ENCODE assay signal across 1 cellular context in the genomic region with DNA sequence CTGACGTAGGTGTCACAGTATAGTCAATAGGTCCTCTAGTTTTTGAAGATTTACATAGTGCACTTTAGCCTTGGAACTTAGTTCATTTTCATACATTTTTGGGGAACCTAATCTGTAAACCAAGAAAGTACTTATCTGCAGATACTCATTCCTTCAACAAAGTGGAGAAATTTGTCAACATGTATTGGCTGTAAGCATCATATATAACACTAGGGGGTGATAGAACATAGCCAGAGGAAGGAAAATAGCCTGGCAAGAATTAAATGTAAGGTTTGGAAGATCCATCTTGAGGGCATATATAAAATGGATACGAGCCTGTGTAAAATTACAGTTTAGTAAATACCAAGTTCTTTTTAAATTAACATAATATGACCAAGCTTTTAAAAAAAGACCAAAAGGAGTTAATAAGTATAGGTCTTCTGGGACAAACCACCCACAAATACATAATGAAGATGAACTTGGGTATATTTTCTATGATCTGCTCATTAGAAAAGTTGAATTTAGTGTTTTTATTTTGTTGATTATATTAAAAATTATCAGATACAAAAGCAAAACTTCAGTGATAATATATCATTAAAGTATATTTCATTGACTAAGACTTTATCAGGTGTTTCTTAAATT.
TF ChIP-seq lines count a peak whose summit lies in the region.

No MANE protein-coding gene starts in this region.

TF ChIP-seq in HepG2, 621 proteins besides CTCF, POLR2A, EP300 and RAD21 (continued from another document):
- TF ChIP-seq, protein P1, sequence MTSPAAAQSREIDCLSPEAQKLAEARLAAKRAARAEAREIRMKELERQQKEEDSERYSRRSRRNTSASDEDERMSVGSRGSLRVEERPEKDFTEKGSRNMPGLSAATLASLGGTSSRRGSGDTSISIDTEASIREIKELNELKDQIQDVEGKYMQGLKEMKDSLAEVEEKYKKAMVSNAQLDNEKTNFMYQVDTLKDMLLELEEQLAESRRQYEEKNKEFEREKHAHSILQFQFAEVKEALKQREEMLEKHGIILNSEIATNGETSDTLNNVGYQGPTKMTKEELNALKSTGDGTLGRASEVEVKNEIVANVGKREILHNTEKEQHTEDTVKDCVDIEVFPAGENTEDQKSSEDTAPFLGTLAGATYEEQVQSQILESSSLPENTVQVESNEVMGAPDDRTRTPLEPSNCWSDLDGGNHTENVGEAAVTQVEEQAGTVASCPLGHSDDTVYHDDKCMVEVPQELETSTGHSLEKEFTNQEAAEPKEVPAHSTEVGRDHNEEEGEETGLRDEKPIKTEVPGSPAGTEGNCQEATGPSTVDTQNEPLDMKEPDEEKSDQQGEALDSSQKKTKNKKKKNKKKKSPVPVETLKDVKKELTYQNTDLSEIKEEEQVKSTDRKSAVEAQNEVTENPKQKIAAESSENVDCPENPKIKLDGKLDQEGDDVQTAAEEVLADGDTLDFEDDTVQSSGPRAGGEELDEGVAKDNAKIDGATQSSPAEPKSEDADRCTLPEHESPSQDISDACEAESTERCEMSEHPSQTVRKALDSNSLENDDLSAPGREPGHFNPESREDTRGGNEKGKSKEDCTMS (CRISPR knock-in tag; conservative IDR thresholded peaks at IDR 0.05): no peak
- 0 out of 2 replicates have a peak, but pooled peaks have one; percentile 43 for TF ChIP-seq ZNF24 (IDR thresholded peaks at IDR 0.05)
- TF ChIP-seq FOXA3 (CRISPR knock-in tag; IDR thresholded peaks at IDR 0.05): peak; percentile 80
- peak; percentile 97 for TF ChIP-seq SMC3 (IDR thresholded peaks at IDR 0.05; ENCODE audit: low read length)
- TF ChIP-seq, protein P2, sequence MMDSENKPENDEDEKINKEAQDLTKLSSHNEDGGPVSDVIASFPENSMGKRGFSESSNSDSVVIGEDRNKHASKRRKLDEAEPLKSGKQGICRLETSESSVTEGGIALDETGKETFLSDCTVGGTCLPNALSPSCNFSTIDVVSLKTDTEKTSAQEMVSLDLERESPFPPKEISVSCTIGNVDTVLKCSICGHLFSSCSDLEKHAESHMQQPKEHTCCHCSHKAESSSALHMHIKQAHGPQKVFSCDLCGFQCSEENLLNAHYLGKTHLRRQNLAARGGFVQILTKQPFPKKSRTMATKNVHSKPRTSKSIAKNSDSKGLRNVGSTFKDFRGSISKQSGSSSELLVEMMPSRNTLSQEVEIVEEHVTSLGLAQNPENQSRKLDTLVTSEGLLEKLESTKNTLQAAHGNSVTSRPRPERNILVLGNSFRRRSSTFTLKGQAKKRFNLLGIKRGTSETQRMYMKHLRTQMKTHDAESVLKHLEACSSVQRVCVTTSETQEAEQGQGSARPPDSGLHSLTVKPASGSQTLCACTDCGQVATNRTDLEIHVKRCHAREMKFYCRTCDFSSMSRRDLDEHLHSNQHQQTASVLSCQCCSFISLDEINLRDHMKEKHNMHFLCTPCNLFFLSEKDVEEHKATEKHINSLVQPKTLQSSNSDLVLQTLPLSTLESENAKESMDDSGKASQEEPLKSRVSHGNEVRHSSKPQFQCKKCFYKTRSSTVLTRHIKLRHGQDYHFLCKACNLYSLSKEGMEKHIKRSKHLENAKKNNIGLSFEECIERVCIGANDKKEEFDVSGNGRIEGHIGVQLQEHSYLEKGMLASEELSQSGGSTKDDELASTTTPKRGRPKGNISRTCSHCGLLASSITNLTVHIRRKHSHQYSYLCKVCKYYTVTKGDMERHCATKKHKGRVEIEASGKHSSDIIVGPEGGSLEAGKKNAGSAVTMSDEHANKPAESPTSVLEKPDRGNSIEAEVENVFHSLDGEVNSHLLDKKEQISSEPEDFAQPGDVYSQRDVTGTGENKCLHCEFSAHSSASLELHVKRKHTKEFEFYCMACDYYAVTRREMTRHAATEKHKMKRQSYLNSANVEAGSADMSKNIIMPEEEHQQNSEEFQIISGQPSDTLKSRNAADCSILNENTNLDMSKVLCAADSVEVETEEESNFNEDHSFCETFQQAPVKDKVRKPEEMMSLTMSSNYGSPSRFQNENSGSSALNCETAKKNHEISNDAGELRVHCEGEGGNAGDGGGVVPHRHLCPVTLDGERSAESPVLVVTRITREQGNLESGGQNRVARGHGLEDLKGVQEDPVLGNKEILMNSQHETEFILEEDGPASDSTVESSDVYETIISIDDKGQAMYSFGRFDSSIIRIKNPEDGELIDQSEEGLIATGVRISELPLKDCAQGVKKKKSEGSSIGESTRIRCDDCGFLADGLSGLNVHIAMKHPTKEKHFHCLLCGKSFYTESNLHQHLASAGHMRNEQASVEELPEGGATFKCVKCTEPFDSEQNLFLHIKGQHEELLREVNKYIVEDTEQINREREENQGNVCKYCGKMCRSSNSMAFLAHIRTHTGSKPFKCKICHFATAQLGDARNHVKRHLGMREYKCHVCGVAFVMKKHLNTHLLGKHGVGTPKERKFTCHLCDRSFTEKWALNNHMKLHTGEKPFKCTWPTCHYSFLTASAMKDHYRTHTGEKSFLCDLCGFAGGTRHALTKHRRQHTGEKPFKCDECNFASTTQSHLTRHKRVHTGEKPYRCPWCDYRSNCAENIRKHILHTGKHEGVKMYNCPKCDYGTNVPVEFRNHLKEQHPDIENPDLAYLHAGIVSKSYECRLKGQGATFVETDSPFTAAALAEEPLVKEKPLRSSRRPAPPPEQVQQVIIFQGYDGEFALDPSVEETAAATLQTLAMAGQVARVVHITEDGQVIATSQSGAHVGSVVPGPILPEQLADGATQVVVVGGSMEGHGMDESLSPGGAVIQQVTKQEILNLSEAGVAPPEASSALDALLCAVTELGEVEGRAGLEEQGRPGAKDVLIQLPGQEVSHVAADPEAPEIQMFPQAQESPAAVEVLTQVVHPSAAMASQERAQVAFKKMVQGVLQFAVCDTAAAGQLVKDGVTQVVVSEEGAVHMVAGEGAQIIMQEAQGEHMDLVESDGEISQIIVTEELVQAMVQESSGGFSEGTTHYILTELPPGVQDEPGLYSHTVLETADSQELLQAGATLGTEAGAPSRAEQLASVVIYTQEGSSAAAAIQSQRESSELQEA (CRISPR knock-in tag; IDR thresholded peaks at IDR 0.05; ENCODE audit: not compliant biosample characterization): no peak
- TF ChIP-seq TBX2 (CRISPR knock-in tag; IDR thresholded peaks at IDR 0.05; ENCODE audit: borderline replicate concordance): no peak
- TF ChIP-seq FOXA1 (IDR thresholded peaks at IDR 0.05): no peak
- TF ChIP-seq FOXA1 (CRISPR knock-in tag; IDR thresholded peaks at IDR 0.05): peak; percentile 79
- peak; percentile 16; the same call in 1 of the 2 replicates for TF ChIP-seq FOXK1 (CRISPR knock-in tag; IDR thresholded peaks at IDR 0.05; ENCODE audit: borderline replicate concordance, low read depth)
- 0 out of 2 replicates have a peak, but pooled peaks have one; percentile 13 for TF ChIP-seq ELF3 (CRISPR knock-in tag; IDR thresholded peaks at IDR 0.05)
- TF ChIP-seq BCL6 (CRISPR knock-in tag; IDR thresholded peaks at IDR 0.05): peak; percentile 19; the same call in 1 of the 2 replicates
- TF ChIP-seq MXD4 (CRISPR knock-in tag; IDR thresholded peaks at IDR 0.05): 0 out of 2 replicates have a peak, but pooled peaks have one; percentile 23
- 0 out of 2 replicates have a peak, but pooled peaks have one; percentile 67 for TF ChIP-seq SP140L (CRISPR knock-in tag; IDR thresholded peaks at IDR 0.05; ENCODE audit: borderline replicate concordance)
- peak; percentile 97 for TF ChIP-seq STAG1 (CRISPR knock-in tag; IDR thresholded peaks at IDR 0.05)
- TF ChIP-seq MIXL1 (CRISPR knock-in tag; IDR thresholded peaks at IDR 0.05): peak; percentile 45; the same call in 1 of the 2 replicates
- peak; percentile 43; the same call in 1 of the 2 replicates for TF ChIP-seq ATF1 (CRISPR knock-in tag; IDR thresholded peaks at IDR 0.05)
- no peak for TF ChIP-seq CREB1 (IDR thresholded peaks at IDR 0.05)
- 0 out of 2 replicates have a peak, but pooled peaks have one; percentile 42 for TF ChIP-seq CREB1 (CRISPR knock-in tag; IDR thresholded peaks at IDR 0.05)
